ENCODE assay signal across 18 cellular contexts in the genomic region with DNA sequence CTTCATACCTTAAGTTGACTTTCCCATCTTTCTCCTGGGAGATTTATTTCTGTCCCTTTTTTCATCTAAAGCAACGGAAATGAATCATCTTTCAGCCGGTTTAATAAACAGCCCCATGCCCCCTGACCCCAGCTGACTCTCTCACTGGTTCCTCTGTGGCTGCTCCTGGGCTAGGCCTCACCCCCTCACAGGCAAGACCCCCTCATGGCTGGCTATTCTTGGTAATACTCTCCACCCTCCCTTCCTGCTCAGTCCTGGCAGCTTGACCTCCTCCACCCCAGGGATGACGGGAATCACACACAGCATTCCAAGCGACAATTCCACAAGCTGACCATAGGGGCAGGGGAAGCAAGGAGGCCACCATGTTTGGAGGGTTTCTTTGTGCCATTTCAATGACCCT. TPM values are rescaled to one million over a fixed set of nuclear protein-coding genes. Genes with fewer than 3 reads are reported as not detected.
A peak's percentile ranks its signal among the peaks of the same experiment; 100 is the strongest.
DNase-seq lines count a peak whose midpoint lies in the region; ATAC-seq and TF ChIP-seq lines count a peak whose summit lies in the region.
"Had no signal": no experiment of that assay in that cellular context is flagged by ENCODE, and none has a peak within 500 bp of the region (broad histone marks: within the 10 kb centered on the region; RNA-seq: fewer than 3 reads in every experiment).

No MANE protein-coding gene starts in this region.

- intact Hi-C loops in IMR-90 (cut with micrococcal nuclease): no loop called here

- no peak overlapping the region for H3K4me2 ChIP-seq in IMR-90 (ENCODE audit: low read depth, low read length)

- WGBS in IMR-90 (ENCODE audit: extremely low coverage in 2 of 2, insufficient read length in 1 of 2), 2 experiments: 17% methylated on average over 2 of the region's 4 CpGs; no CpG with 5 or more reads in 1 of the 2 experiments
- WGBS in endodermal cell (ENCODE audit: insufficient coverage in 1 of 2, insufficient read length in 1 of 2), 2 experiments: 65 to 100% methylated on average over 1 to 4 of the region's 4 CpGs

- peak overlapping the region; percentile 14; the same call in 1 of the 2 replicates for H4K5ac ChIP-seq in IMR-90 (ENCODE audit: low read depth, low read length)

- in situ Hi-C loops in IMR-90 (cut with MboI; ENCODE audit: low sequenced_read_pairs): no loop called here

- dilution Hi-C loops in IMR-90 (cut with HindIII; ENCODE audit: low sequenced_read_pairs, unreplicated experiment): no loop called here

- peak; percentile 62 for ATAC-seq in IMR-90 (ENCODE audit: low read depth)
- ATAC-seq: gastroesophageal sphincter; naive thymus-derived CD8-positive, alpha-beta T cell had no signal

- no peak overlapping the region for H3K9ac ChIP-seq in IMR-90 (ENCODE audit: low read depth, low read length)
- H3K9ac ChIP-seq in endodermal cell (ENCODE audit: extremely low read depth, low read length, poor library complexity, severe bottlenecking): no peak overlapping the region

- peak overlapping the region; percentile 83 for H3K4ac ChIP-seq in IMR-90 (ENCODE audit: low read depth, low read length)

- H4K20me1 ChIP-seq in IMR-90 (ENCODE audit: insufficient read depth, low read length): no peaks in the 10 kb centered on the region

- H3K27me3 Mint-ChIP-seq in endodermal cell (ENCODE audit: insufficient read depth): peaks cover 61% of the 10 kb centered on the region

- H3K4me3 Mint-ChIP-seq in endodermal cell: no peak overlapping the region
- H3K4me3 Mint-ChIP-seq: activated T-helper 1 cell treated with anti-CD3 and anti-CD28 coated beads, Interleukin-12 subunit alpha, Interleukin-12 subunit beta, Interleukin-2, Interleukin-4 antibody, amounts not matched to agents 30 ng/mL and 10 ng/mL and 1 ng/mL, durations not matched to agents 14 hours and 24 hours and 36 hours had no signal

- H3K23ac ChIP-seq in IMR-90 (ENCODE audit: low read depth, low read length): peak overlapping the region; percentile 75

- peak overlapping the region; percentile 95 for H2AFZ ChIP-seq in IMR-90 (replicated peaks; ENCODE audit: low read length, poor library complexity)

- TF ChIP-seq POLR2A in IMR-90 (IDR thresholded peaks at IDR 0.05; ENCODE audit: low read depth, low read length): no peak

- POLR2A ChIA-PET in IMR-90 (lab: Charles Lee; ENCODE audit: unreplicated experiment): interaction anchor here (0.5 kb wide), 1 partner anchor 282 kb away, joined by 3 read pairs; no protein-coding TSS in a partner anchor

- H3K27me3 ChIP-seq in IMR-90 (ENCODE audit: control insufficient read depth, insufficient read depth, low read length) (peaks cover 13% of the 10 kb centered on the region), endodermal cell (ENCODE audit: control insufficient read depth, insufficient read depth, low read length, poor library complexity, severe bottlenecking) (peaks cover 53% of the 10 kb centered on the region)
- H3K27me3 ChIP-seq: vagina had no signal

- H3K4me3 ChIP-seq in IMR-90 (ENCODE audit: insufficient read depth, low read depth, low read length): no peak overlapping the region
- no peak overlapping the region for H3K4me3 ChIP-seq in endodermal cell (ENCODE audit: low read length)
- H3K4me3 ChIP-seq: gastroesophageal sphincter, vagina had no signal

- H3K4me1 ChIP-seq in IMR-90 (ENCODE audit: control insufficient read depth, insufficient read depth, low read length) (peaks cover 5% of the 10 kb centered on the region), endodermal cell (ENCODE audit: control insufficient read depth, insufficient read depth, low read length) (peaks cover 3% of the 10 kb centered on the region)

- peak overlapping the region; percentile 40 to 88 for H4K8ac ChIP-seq in IMR-90 (ENCODE audit: low read depth in 2 of 2, low read length in 2 of 2)

- H3K27ac Mint-ChIP-seq in endodermal cell: peak overlapping the region; percentile 46
- H3K27ac Mint-ChIP-seq: activated T-helper 1 cell treated with anti-CD3 and anti-CD28 coated beads, Interleukin-12 subunit alpha, Interleukin-12 subunit beta, Interleukin-2, Interleukin-4 antibody, amounts not matched to agents 30 ng/mL and 10 ng/mL and 1 ng/mL, durations not matched to agents 14 hours and 24 hours and 36 hours; naive thymus-derived CD8-positive, alpha-beta T cell had no signal

- CTCF ChIA-PET in IMR-90 (lab: Yijun Ruan, JAX): interaction anchor here (1.4 kb wide), 1 partner anchor 10 kb away, joined by 3 read pairs; no protein-coding TSS in a partner anchor

- TF ChIP-seq RAD21 in IMR-90 (IDR thresholded peaks at IDR 0.05; ENCODE audit: low read length): no peak

- peak overlapping the region; percentile 73; the same call in 2 of the 3 replicates for H2BK15ac ChIP-seq in IMR-90 (ENCODE audit: low read depth, low read length)

- H3K36me3 Mint-ChIP-seq in endodermal cell (ENCODE audit: low read depth): no peaks in the 10 kb centered on the region
- H3K36me3 Mint-ChIP-seq: naive thymus-derived CD8-positive, alpha-beta T cell had no signal

- peak overlapping the region; percentile 58 for H2AK9ac ChIP-seq in IMR-90 (replicated peaks; ENCODE audit: low read depth, low read length, poor library complexity)

- peaks cover 6% of the 10 kb centered on the region for H3K9me1 ChIP-seq in IMR-90 (ENCODE audit: insufficient read depth, low read length)

- peak overlapping the region; percentile 87 for H2BK120ac ChIP-seq in IMR-90 (ENCODE audit: low read depth, low read length)

- no peaks in the 10 kb centered on the region for H3K9me3 Mint-ChIP-seq in endodermal cell
- H3K9me3 Mint-ChIP-seq: activated T-helper 1 cell treated with anti-CD3 and anti-CD28 coated beads, Interleukin-12 subunit alpha, Interleukin-12 subunit beta, Interleukin-2, Interleukin-4 antibody, amounts not matched to agents 30 ng/mL and 10 ng/mL and 1 ng/mL, durations not matched to agents 14 hours and 24 hours and 36 hours; naive thymus-derived CD8-positive, alpha-beta T cell had no signal

- no TSS peak for BruUV-seq in IMR-90 (replicated peaks; lab: Mats Ljungman, UMichigan)

- no peaks in the 10 kb centered on the region for H3K9me3 ChIP-seq in IMR-90 (ENCODE audit: control insufficient read depth, insufficient read depth, low read length)
- no peaks in the 10 kb centered on the region for H3K9me3 ChIP-seq in endodermal cell (ENCODE audit: control insufficient read depth, low read length)
- H3K9me3 ChIP-seq: gastroesophageal sphincter, vagina had no signal

- TF ChIP-seq CTCF in IMR-90 (conservative IDR thresholded peaks at IDR 0.05; ENCODE audit: low read depth, low read length): no peak
- peak; percentile 61 for TF ChIP-seq CTCF in endodermal cell (conservative IDR thresholded peaks at IDR 0.05)

- H2AK5ac ChIP-seq in IMR-90 (ENCODE audit: low read depth, low read length): peak overlapping the region; percentile 85; the same call in 1 of the 2 replicates

- H3K36me3 ChIP-seq in IMR-90 (ENCODE audit: control insufficient read depth, insufficient read depth, low read length): no peaks in the 10 kb centered on the region
- no peaks in the 10 kb centered on the region for H3K36me3 ChIP-seq in endodermal cell (ENCODE audit: control insufficient read depth, insufficient read depth, low read length)
- H3K36me3 ChIP-seq: gastroesophageal sphincter, vagina had no signal

- H3K4me1 Mint-ChIP-seq in endodermal cell: peaks cover 13% of the 10 kb centered on the region

- H3K79me1 ChIP-seq in IMR-90 (ENCODE audit: low read depth in 1 of 2, low read length in 2 of 2): 0 out of 4 replicates have a peak, but pooled peaks cover 0 to 5% of the 10 kb centered on the region in 2 experiments

- peak overlapping the region; percentile 16; the same call in 1 of the 2 replicates for H3K27ac ChIP-seq in IMR-90 (ENCODE audit: insufficient read depth, low read length)
- H3K27ac ChIP-seq in endodermal cell (ENCODE audit: low read depth, low read length): no peak overlapping the region
- H3K27ac ChIP-seq: C4-2B, gastroesophageal sphincter, vagina had no signal

- H4K91ac ChIP-seq in IMR-90 (ENCODE audit: insufficient read depth, low read depth, low read length): peak overlapping the region; percentile 91

- H2BK5ac ChIP-seq in IMR-90 (ENCODE audit: low read depth, low read length, poor library complexity, severe bottlenecking): peak overlapping the region; percentile 83

- H2BK20ac ChIP-seq in IMR-90 (ENCODE audit: low read depth, low read length): peak overlapping the region; percentile 85

- DNase-seq in EH (ENCODE audit: low read depth) (peak; percentile 13), IMR-90 (peak; percentile 69), endodermal cell (peak; percentile 85), mesenteric fat pad (ENCODE audit: low spot score) (peak; percentile 26), AG20443 (ENCODE audit: low spot score) (no peak), NCI-H524 (lab: John Stamatoyannopoulos, UW) (no peak), NOMO-1 treated with DMSO at 0.1 percent for 48 hours (lab: John Stamatoyannopoulos, UW; ENCODE audit: unreplicated experiment) (no peak), T-helper 1 cell (no peak)
- DNase-seq: activated CD4-positive, alpha-beta T cell treated with anti-CD3 and anti-CD28 coated beads, Interleukin-2, amount 50 U/mL, for 4 hours; effector CD4-positive, alpha-beta T cell; naive thymus-derived CD8-positive, alpha-beta T cell; NCI-H187; NCI-H748 treated with DMSO at 0.1 percent for 48 hours; stimulated activated naive CD4-positive, alpha-beta T cell treated with Interleukin-2 at 50 U/mL for 16 hours had no signal

- H3K14ac ChIP-seq in IMR-90 (replicated peaks; ENCODE audit: low read depth, low read length): peak overlapping the region; percentile 66

- no peak overlapping the region for H3K56ac ChIP-seq in IMR-90 (ENCODE audit: extremely low read depth, insufficient read depth, low read length)

- peak overlapping the region; percentile 10; the same call in 1 of the 2 replicates for H3K18ac ChIP-seq in IMR-90 (ENCODE audit: low read depth, low read length)

RNA-seq across cellular contexts. Expression of gene ADAP2, which starts 1.5 kb away (rescaled TPM):
- total RNA-seq in IMR-90 (2012; rRNA removed) (0.90 and 1.1 TPM in 2 replicates), endodermal cell (1 to 10 TPM; 1.8 TPM), mesenteric fat pad (43.2 TPM)
- polyA plus RNA-seq in IMR-90 (2012; rRNA removed): 0.90 and 1.2 TPM in 2 replicates
- 0.79 and 6.5 TPM in 2 replicates for polyA plus RNA-seq in IMR-90 (2012; cell fraction: cytosol; rRNA removed)
- polyA plus RNA-seq in IMR-90 (2012; cell fraction: nucleus; rRNA removed; ENCODE audit: low replicate concordance): 1.6 and 1.9 TPM in 2 replicates
- 2.6 TPM for polyA plus RNA-seq in endodermal cell (2013, experiment 1 of 2)
- polyA plus RNA-seq in endodermal cell (2013, experiment 2 of 2): 1.5 TPM

RNA-seq across cellular contexts. Expression of gene TEFM, which starts 14.2 kb away (rescaled TPM):
- total RNA-seq in IMR-90 (2012; rRNA removed) (13.8 and 17.8 TPM in 2 replicates), endodermal cell (10 to 100 TPM; 14.4 to 15.2 TPM), mesenteric fat pad (12.8 TPM)
- 4.8 and 7.9 TPM in 2 replicates for polyA plus RNA-seq in IMR-90 (2012; rRNA removed)
- polyA plus RNA-seq in IMR-90 (2012; cell fraction: cytosol; rRNA removed): 2.4 and 3.0 TPM in 2 replicates
- 1.1 and 11.9 TPM in 2 replicates for polyA plus RNA-seq in IMR-90 (2012; cell fraction: nucleus; rRNA removed; ENCODE audit: low replicate concordance)
- polyA plus RNA-seq in endodermal cell (2013, experiment 1 of 2): 9.8 TPM
- 11.9 TPM for polyA plus RNA-seq in endodermal cell (2013, experiment 2 of 2)

RNA-seq across cellular contexts. Expression of gene RNF135, which starts 50.6 kb away (rescaled TPM):
- total RNA-seq in IMR-90 (2012; rRNA removed) (5.3 and 5.9 TPM in 2 replicates), endodermal cell (10 to 100 TPM; 14.8 to 20.7 TPM), mesenteric fat pad (32.8 TPM)
- 8.6 and 9.0 TPM in 2 replicates for polyA plus RNA-seq in IMR-90 (2012; rRNA removed)
- polyA plus RNA-seq in IMR-90 (2012; cell fraction: cytosol; rRNA removed): 8.2 and 8.4 TPM in 2 replicates
- 5.9 and 8.5 TPM in 2 replicates for polyA plus RNA-seq in IMR-90 (2012; cell fraction: nucleus; rRNA removed; ENCODE audit: low replicate concordance)
- polyA plus RNA-seq in endodermal cell (2013, experiment 1 of 2): 7.8 TPM
- 7.4 TPM for polyA plus RNA-seq in endodermal cell (2013, experiment 2 of 2)

Comparison
In these comparisons a context has a peak if more than half of its experiments do, and no peak if none do; other contexts are left out.
1. DNase-seq: peak in EH (single experiment), IMR-90 (single experiment), endodermal cell (single experiment) and mesenteric fat pad (single experiment); none in AG20443 (single experiment), NCI-H524 (0 of 2), NOMO-1 treated with DMSO at 0.1 percent for 48 hours (single experiment) and T-helper 1 cell (0 of 5).
2. RNA of gene ADAP2, which starts 1.5 kb away (total RNA-seq): 43.2 TPM in mesenteric fat pad (single experiment); 1.8 TPM in endodermal cell and 0.90 to 1.1 TPM in IMR-90; every median in the first group is over 10 times any median in the second.